Comparison of ENCODE assay signal across 18 cellular contexts in the genomic region with DNA sequence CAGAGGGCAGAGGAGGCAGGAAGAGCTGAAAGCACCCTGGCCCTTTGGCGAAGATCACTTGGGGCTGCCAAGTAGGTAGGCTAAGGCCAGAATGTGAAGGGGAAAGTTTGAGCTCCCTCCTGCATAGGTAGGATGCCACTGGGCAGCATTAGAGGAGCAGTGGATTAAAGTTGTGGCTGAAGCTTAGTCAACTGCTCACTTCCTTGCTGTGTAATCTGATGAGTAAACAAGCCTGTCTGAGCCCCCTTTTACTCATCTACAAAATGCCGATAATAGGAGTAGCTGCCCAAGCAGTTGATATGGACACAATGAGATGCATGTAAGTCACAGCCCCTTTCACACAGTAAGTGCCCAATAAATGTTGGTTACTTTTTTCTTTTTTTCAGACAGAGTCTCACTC.
DNase-seq lines count a peak whose midpoint lies in the region; TF ChIP-seq lines count a peak whose summit lies in the region.
"Had no signal": no experiment of that assay in that cellular context is flagged by ENCODE, and none has a peak within 500 bp of the region (broad histone marks: within the 10 kb centered on the region; RNA-seq: fewer than 3 reads in every experiment).

No MANE protein-coding gene starts in this region.

- no peaks in the 10 kb centered on the region for H3K4me1 Mint-ChIP-seq in CD8-positive, alpha-beta memory T cell
- H3K4me1 Mint-ChIP-seq in T-helper 2 cell treated with Interferon-gamma antibody and Interleukin-4, amounts not matched to agents 5 μg/mL and 100 μg/mL, for 36 hours (ENCODE audit: low read depth): no peaks in the 10 kb centered on the region

- H3K4me3 ChIP-seq in fibroblast of mammary gland (ENCODE audit: control insufficient read depth, low read depth, low read length) (no peak overlapping the region), spleen (no peak overlapping the region), tibial artery (no peak overlapping the region)
- H3K4me3 ChIP-seq in CD8-positive, alpha-beta memory T cell (ENCODE audit: low read length): no peak overlapping the region
- H3K4me3 ChIP-seq: SJSA1 had no signal

- CTCF ChIA-PET in CD8-positive, alpha-beta memory T cell (lab: Charles Lee): no interaction called here

- intact Hi-C loops in spleen (cut with DNase I; ENCODE audit: low total_unique reads) (no loop called here), tibial artery (cut with DNase I; ENCODE audit: low total_unique reads) (no loop called here)

- no peak for TF ChIP-seq POLR2A in spleen (IDR thresholded peaks at IDR 0.05)

- POLR2A ChIA-PET in CD8-positive, alpha-beta memory T cell (lab: Charles Lee): no interaction called here

- DNase-seq in HT1080 (ENCODE audit: low read depth) (peak; percentile 51), RKO (ENCODE audit: low spot score) (peak; percentile 28), fibroblast of mammary gland (ENCODE audit: low read depth) (peak; percentile 10), spleen (peak; percentile 22), tibial artery (no peak)
- no peak for DNase-seq in CD8-positive, alpha-beta memory T cell
- no peak for DNase-seq in T-helper 2 cell treated with Interferon-gamma antibody and Interleukin-4, amounts not matched to agents 5 μg/mL and 100 μg/mL, for 36 hours (ENCODE audit: low spot score)
- DNase-seq: DMS53, EL, IMR-90, NCI-H1048, NCI-H1436, NCI-H187 treated with DMSO at 0.1 percent for 48 hours, NCI-H2107, NCI-H69 had no signal

- TF ChIP-seq CTCF in fibroblast of mammary gland (conservative IDR thresholded peaks at IDR 0.05; ENCODE audit: control insufficient read depth, insufficient read depth, low read depth, low read length) (no peak), spleen (IDR thresholded peaks at IDR 0.05 in 8 of 11, conservative IDR thresholded peaks at IDR 0.05 in 3 of 11) (no peak), tibial artery (IDR thresholded peaks at IDR 0.05) (no peak)

- WGBS in spleen, 5 donors: 53 to 82% (median 75%) methylated on average over 2 of the region's 2 CpGs

- H3K4me3 Mint-ChIP-seq in CD8-positive, alpha-beta memory T cell: no peak overlapping the region
- no peak overlapping the region for H3K4me3 Mint-ChIP-seq in T-helper 2 cell treated with Interferon-gamma antibody and Interleukin-4, amounts not matched to agents 5 μg/mL and 100 μg/mL, for 36 hours

- H3K4me1 ChIP-seq in spleen: no peaks in the 10 kb centered on the region
- H3K4me1 ChIP-seq in CD8-positive, alpha-beta memory T cell (ENCODE audit: insufficient read depth, low read length): no peaks in the 10 kb centered on the region
- H3K4me1 ChIP-seq in tibial artery: peaks cover 0 to 7% (median 3%) of the 10 kb centered on the region in 4 donors
- H3K4me1 ChIP-seq: SJSA1 had no signal

- peaks cover 5 to 6% of the 10 kb centered on the region in 2 donors for H3K27me3 Mint-ChIP-seq in CD8-positive, alpha-beta memory T cell
- no peaks in the 10 kb centered on the region for H3K27me3 Mint-ChIP-seq in T-helper 2 cell treated with Interferon-gamma antibody and Interleukin-4, amounts not matched to agents 5 μg/mL and 100 μg/mL, for 36 hours (ENCODE audit: low read depth)

- peaks cover 0 to 3% (median 0%) of the 10 kb centered on the region in 5 donors for H3K9me3 Mint-ChIP-seq in CD8-positive, alpha-beta memory T cell
- H3K9me3 Mint-ChIP-seq in T-helper 2 cell treated with Interferon-gamma antibody and Interleukin-4, amounts not matched to agents 5 μg/mL and 100 μg/mL, for 36 hours: no peaks in the 10 kb centered on the region

- H3K27ac ChIP-seq in spleen: no peak overlapping the region
- no peak overlapping the region for H3K27ac ChIP-seq in CD8-positive, alpha-beta memory T cell (ENCODE audit: low read depth, low read length)
- no peak overlapping the region for H3K27ac ChIP-seq in tibial artery
- H3K27ac ChIP-seq: C4-2B, KMS-11, SJSA1 had no signal

- no peaks in the 10 kb centered on the region for H3K36me3 Mint-ChIP-seq in CD8-positive, alpha-beta memory T cell
- H3K36me3 Mint-ChIP-seq in T-helper 2 cell treated with Interferon-gamma antibody and Interleukin-4, amounts not matched to agents 5 μg/mL and 100 μg/mL, for 36 hours (ENCODE audit: low read depth): no peaks in the 10 kb centered on the region

- no peak overlapping the region for H3K27ac Mint-ChIP-seq in CD8-positive, alpha-beta memory T cell
- H3K27ac Mint-ChIP-seq in T-helper 2 cell treated with Interferon-gamma antibody and Interleukin-4, amounts not matched to agents 5 μg/mL and 100 μg/mL, for 36 hours: no peak overlapping the region

- H3K36me3 ChIP-seq in spleen: no peaks in the 10 kb centered on the region
- H3K36me3 ChIP-seq in CD8-positive, alpha-beta memory T cell (ENCODE audit: insufficient read depth, low read length): no peaks in the 10 kb centered on the region
- H3K36me3 ChIP-seq in tibial artery: no peaks in the 10 kb centered on the region
- H3K36me3 ChIP-seq: SJSA1 had no signal

- no peaks in the 10 kb centered on the region for H3K9me3 ChIP-seq in spleen
- no peaks in the 10 kb centered on the region for H3K9me3 ChIP-seq in CD8-positive, alpha-beta memory T cell (ENCODE audit: low read length)
- no peaks in the 10 kb centered on the region for H3K9me3 ChIP-seq in tibial artery
- H3K9me3 ChIP-seq: SJSA1 had no signal

- H3K27me3 ChIP-seq in spleen (replicated peaks in 1 of 7) (peaks cover 0 to 7% (median 0%) of the 10 kb centered on the region in 7 donors), tibial artery (no peaks in the 10 kb centered on the region)
- H3K27me3 ChIP-seq in CD8-positive, alpha-beta memory T cell (ENCODE audit: insufficient read depth, low read length, poor library complexity, severe bottlenecking): no peaks in the 10 kb centered on the region
- H3K27me3 ChIP-seq: SJSA1 had no signal

Comparison
In these comparisons a context has a peak if more than half of its experiments do, and no peak if none do; other contexts are left out.
1. DNase-seq: peak in HT1080 (single experiment), RKO (single experiment), fibroblast of mammary gland (single experiment) and spleen (single experiment); none in CD8-positive, alpha-beta memory T cell (0 of 5), tibial artery (0 of 2) and T-helper 2 cell treated with Interferon-gamma antibody and Interleukin-4, amounts not matched to agents 5 μg/mL and 100 μg/mL, for 36 hours (single experiment).